ENCODE assay signal across 17 cellular contexts in the genomic region with DNA sequence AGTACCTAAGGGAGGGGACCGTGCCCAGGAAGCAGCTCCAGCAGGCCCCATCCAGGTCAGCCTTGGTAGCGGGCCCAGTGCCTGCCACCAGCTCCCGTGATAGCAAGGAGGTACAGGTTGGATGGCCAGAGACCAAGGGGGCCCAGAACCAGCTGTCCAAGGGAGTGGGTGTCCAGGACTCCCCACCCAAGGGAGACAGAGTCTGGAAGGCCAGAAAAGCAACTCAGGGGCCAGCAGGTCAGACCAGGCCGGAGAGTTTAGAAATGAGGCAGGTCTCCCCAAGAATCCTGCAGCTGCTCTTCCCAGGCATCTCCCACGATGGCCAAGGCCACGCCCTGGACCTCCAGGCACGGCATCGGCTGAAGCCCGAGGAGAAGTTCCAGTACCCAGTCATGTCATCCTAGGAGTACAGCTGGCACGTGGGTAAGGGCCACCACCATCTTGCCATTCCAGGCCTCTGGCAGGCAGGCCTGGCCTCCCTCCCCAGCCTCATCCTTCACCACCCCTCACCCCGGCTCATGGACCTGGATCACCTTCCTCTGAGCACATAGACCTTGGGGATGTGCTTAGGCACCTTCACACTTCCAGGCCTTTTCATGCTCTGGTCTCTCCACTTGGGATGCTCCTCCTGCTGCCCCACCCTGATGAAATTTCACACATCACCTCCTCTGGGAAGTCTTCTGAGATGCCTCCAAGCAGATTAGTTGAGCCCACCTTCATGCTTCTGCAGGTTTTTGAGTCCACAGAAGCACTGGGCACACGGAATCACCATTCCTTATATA. TPM values are rescaled to one million over a fixed set of nuclear protein-coding genes. Genes with fewer than 3 reads are reported as not detected.
DNase-seq lines count a peak whose midpoint lies in the region; ATAC-seq and TF ChIP-seq lines count a peak whose summit lies in the region.
"Had no signal": no experiment of that assay in that cellular context is flagged by ENCODE, and none has a peak within 500 bp of the region (broad histone marks: within the 10 kb centered on the region; RNA-seq: fewer than 3 reads in every experiment).

No MANE protein-coding gene starts in this region.

- no peak overlapping the region for H3K4me2 ChIP-seq in SK-N-SH
- peak overlapping the region; percentile 12; the same call in 1 of the 2 replicates for H3K4me2 ChIP-seq in PC-3 (ENCODE audit: low read length)
- H3K4me2 ChIP-seq: GM23338 had no signal

- H3K27ac ChIP-seq in SK-N-SH (ENCODE audit: low read depth in 2 of 2, low read length in 1 of 2) (no peak overlapping the region), PC-3 (ENCODE audit: low read length) (peak overlapping the region; percentile 45)
- H3K27ac ChIP-seq: 22Rv1; BLaER1 treated with 17β-estradiol and CSF1 and Interleukin-3, amounts not matched to agents 10 nM and 100 nM had no signal

- 84% methylated on average over 9 of the region's 12 CpGs for WGBS in SK-N-SH (ENCODE audit: low lambda C conversion rate)

- H3K4me1 ChIP-seq in SK-N-SH (ENCODE audit: control insufficient read depth in 1 of 2, insufficient read depth in 2 of 2, low read depth in 1 of 2, low read length in 1 of 2) (peaks cover 0 to 4% of the 10 kb centered on the region in 2 experiments; a peak in 1 of 4 replicates), PC-3 (ENCODE audit: insufficient read depth, low read length) (peaks cover 26% of the 10 kb centered on the region)

- H3F3A ChIP-seq in SK-N-SH (replicated peaks; ENCODE audit: insufficient read depth) (no peaks in the 10 kb centered on the region), PC-3 (ENCODE audit: low read length, unreplicated experiment) (peaks cover 4% of the 10 kb centered on the region)

- no peak for TF ChIP-seq CTCF in SK-N-SH (IDR thresholded peaks at IDR 0.05)
- no peak for TF ChIP-seq CTCF in PC-3 (conservative IDR thresholded peaks at IDR 0.05; ENCODE audit: low read depth, low read length)

- H2AFZ ChIP-seq in SK-N-SH (ENCODE audit: low read depth) (no peak overlapping the region), PC-3 (ENCODE audit: low read length) (no peak overlapping the region)
- H2AFZ ChIP-seq: GM23338 had no signal

- CTCF ChIA-PET in SK-N-SH (lab: Yijun Ruan, JAX): interaction anchor here (1.1 to 6.5 kb wide), 6 partner anchors 13 to 172 kb away, joined by 3 to 68 read pairs (median 54); partner anchors contain the start of genes FLNB, HTD2 and RPP14
- CTCF ChIA-PET in PC-3 (lab: Charles Lee): interaction anchor here (0.6 to 1.0 kb wide), 2 partner anchors 37 to 158 kb away, joined by 3 to 4 read pairs; no protein-coding TSS in a partner anchor

- H3K27me3 ChIP-seq in SK-N-SH (ENCODE audit: insufficient read depth): no peaks in the 10 kb centered on the region
- no peaks in the 10 kb centered on the region for H3K27me3 ChIP-seq in PC-3 (ENCODE audit: low read length)

- H3K36me3 ChIP-seq in SK-N-SH (replicated peaks in 1 of 2; ENCODE audit: control insufficient read depth in 1 of 2, insufficient read depth in 2 of 2, low read length in 1 of 2) (no peaks in the 10 kb centered on the region), PC-3 (ENCODE audit: low read depth, low read length) (no peaks in the 10 kb centered on the region)
- H3K36me3 ChIP-seq: BLaER1 treated with 17β-estradiol and CSF1 and Interleukin-3, amounts not matched to agents 10 nM and 100 nM had no signal

- H4K20me1 ChIP-seq in SK-N-SH (ENCODE audit: insufficient read depth) (no peaks in the 10 kb centered on the region), PC-3 (ENCODE audit: low read length) (no peaks in the 10 kb centered on the region)
- H4K20me1 ChIP-seq: BLaER1 treated with 17β-estradiol and CSF1 and Interleukin-3, amounts not matched to agents 10 nM and 100 nM had no signal

- H3K79me2 ChIP-seq in SK-N-SH (ENCODE audit: insufficient read depth): no peaks in the 10 kb centered on the region
- H3K79me2 ChIP-seq in PC-3 (ENCODE audit: low read length): no peaks in the 10 kb centered on the region

- H3K9me2 ChIP-seq in SK-N-SH (no peaks in the 10 kb centered on the region), PC-3 (replicated peaks; ENCODE audit: low read length) (no peaks in the 10 kb centered on the region)

- DNase-seq in SK-N-SH (no peak), PC-3 (no peak), left lobe of liver (ENCODE audit: low spot score) (peak; percentile 40), posterior vena cava (ENCODE audit: low spot score) (peak; percentile 73), nucleus accumbens (lab: John Stamatoyannopoulos, UW) (no peak)
- DNase-seq: AML-193; Calu3; CD4-positive, CD25-positive, alpha-beta regulatory T cell; DMS 273 treated with DMSO at 0.1 percent for 48 hours; H7 had no signal

- ATAC-seq in SK-N-SH treated with all-trans-retinoic acid at 6 μM for 48 hours (no peak), PC-3 (no peak), left lobe of liver (no peak), GM18517 (IDR thresholded peaks at IDR 0.05; ENCODE audit: unreplicated experiment) (no peak), GM21717 (IDR thresholded peaks at IDR 0.05; ENCODE audit: unreplicated experiment) (no peak)
- ATAC-seq: GM23338 had no signal

- H3K9me3 ChIP-seq in SK-N-SH: no peaks in the 10 kb centered on the region
- H3K9me3 ChIP-seq in PC-3 (ENCODE audit: low read length): no peaks in the 10 kb centered on the region
- H3K9me3 ChIP-seq: BLaER1 treated with 17β-estradiol and CSF1 and Interleukin-3, amounts not matched to agents 10 nM and 100 nM had no signal

- BruUV-seq in PC-3 (replicated peaks; lab: Mats Ljungman, UMichigan): no TSS peak

- intact Hi-C loops in PC-3 (cut with micrococcal nuclease) (loop anchor here (10.0 kb wide), 1 partner anchor 235 kb away; no protein-coding TSS in a partner anchor), posterior vena cava (cut with DNase I) (loop anchor here in 1 of 2 donors (5.0 kb wide), 1 partner anchor 117 kb away; no protein-coding TSS in a partner anchor)

- TF ChIP-seq RAD21 in SK-N-SH (IDR thresholded peaks at IDR 0.05; ENCODE audit: low read length): no peak

- no peak for TF ChIP-seq EP300 in SK-N-SH (IDR thresholded peaks at IDR 0.05; ENCODE audit: borderline replicate concordance in 1 of 2, low read depth in 1 of 2, low read length in 1 of 2)

- POLR2A ChIA-PET in SK-N-SH (lab: Yijun Ruan, JAX): no interaction called here
- POLR2A ChIA-PET in PC-3 (lab: Charles Lee; ENCODE audit: unreplicated experiment): no interaction called here

- no peak overlapping the region for H3K4me3 ChIP-seq in SK-N-SH (ENCODE audit: low read depth in 2 of 2, low read length in 1 of 2)
- H3K4me3 ChIP-seq in PC-3 (ENCODE audit: low read length): no peak overlapping the region
- H3K4me3 ChIP-seq: BLaER1 treated with 17β-estradiol and CSF1 and Interleukin-3, amounts not matched to agents 10 nM and 100 nM; GM23338 had no signal

- H3K9ac ChIP-seq in SK-N-SH (no peak overlapping the region), PC-3 (ENCODE audit: low read length) (no peak overlapping the region)
- H3K9ac ChIP-seq: BLaER1 treated with 17β-estradiol and CSF1 and Interleukin-3, amounts not matched to agents 10 nM and 100 nM had no signal

TF ChIP-seq in SK-N-SH treated with all-trans-retinoic acid at 6 μM for 48 hours, 23 proteins besides CTCF, POLR2A, EP300 and RAD21 (continues in another document):
- TF ChIP-seq, protein P1, sequence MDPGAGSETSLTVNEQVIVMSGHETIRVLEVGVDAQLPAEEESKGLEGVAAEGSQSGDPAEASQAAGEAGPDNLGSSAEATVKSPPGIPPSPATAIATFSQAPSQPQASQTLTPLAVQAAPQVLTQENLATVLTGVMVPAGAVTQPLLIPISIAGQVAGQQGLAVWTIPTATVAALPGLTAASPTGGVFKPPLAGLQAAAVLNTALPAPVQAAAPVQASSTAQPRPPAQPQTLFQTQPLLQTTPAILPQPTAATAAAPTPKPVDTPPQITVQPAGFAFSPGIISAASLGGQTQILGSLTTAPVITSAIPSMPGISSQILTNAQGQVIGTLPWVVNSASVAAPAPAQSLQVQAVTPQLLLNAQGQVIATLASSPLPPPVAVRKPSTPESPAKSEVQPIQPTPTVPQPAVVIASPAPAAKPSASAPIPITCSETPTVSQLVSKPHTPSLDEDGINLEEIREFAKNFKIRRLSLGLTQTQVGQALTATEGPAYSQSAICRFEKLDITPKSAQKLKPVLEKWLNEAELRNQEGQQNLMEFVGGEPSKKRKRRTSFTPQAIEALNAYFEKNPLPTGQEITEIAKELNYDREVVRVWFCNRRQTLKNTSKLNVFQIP (CRISPR knock-in tag; IDR thresholded peaks at IDR 0.05; ENCODE audit: borderline replicate concordance, low read depth): no peak

TF ChIP-seq in SK-N-SH, 30 proteins besides CTCF, POLR2A, EP300 and RAD21 (continues in another document):
- TF ChIP-seq, protein P2, sequence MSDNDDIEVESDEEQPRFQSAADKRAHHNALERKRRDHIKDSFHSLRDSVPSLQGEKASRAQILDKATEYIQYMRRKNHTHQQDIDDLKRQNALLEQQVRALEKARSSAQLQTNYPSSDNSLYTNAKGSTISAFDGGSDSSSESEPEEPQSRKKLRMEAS (IDR thresholded peaks at IDR 0.05; ENCODE audit: low read depth): no peak
- no peak for TF ChIP-seq USF2 (IDR thresholded peaks at IDR 0.05; ENCODE audit: borderline replicate concordance, low read depth, low read length)
- no peak for TF ChIP-seq RXRA (IDR thresholded peaks at IDR 0.05; ENCODE audit: borderline replicate concordance, low read depth)
- TF ChIP-seq MEF2A (IDR thresholded peaks at IDR 0.05; ENCODE audit: borderline replicate concordance, low read depth): no peak
- TF ChIP-seq NRF1 (IDR thresholded peaks at IDR 0.05; ENCODE audit: low read depth, low read length): no peak
- TF ChIP-seq EZH2phosphoT487 (IDR thresholded peaks at IDR 0.05; ENCODE audit: borderline replicate concordance, low read depth): no peak
- TF ChIP-seq POLR2AphosphoS5 (IDR thresholded peaks at IDR 0.05; ENCODE audit: low read depth, low read length): no peak
- TF ChIP-seq GABPA (IDR thresholded peaks at IDR 0.05; ENCODE audit: low read depth): no peak

RNA-seq across cellular contexts. Expression of gene DNASE1L3, which starts 30.5 kb away (rescaled TPM):
- polyA plus RNA-seq in SK-N-SH (2012; rRNA removed): not detected in 2 replicates
- not detected in 2 replicates for polyA plus RNA-seq in SK-N-SH (2012; cell fraction: cytosol; rRNA removed)
- polyA plus RNA-seq in SK-N-SH (2012; cell fraction: nucleus; rRNA removed): not detected in 2 replicates
- total RNA-seq in PC-3 (2014; rRNA removed): 0.36 and 0.63 TPM in 2 replicates
- 33.0 TPM for total RNA-seq in left lobe of liver
- 1 to 10 TPM; 7.5 to 9.3 TPM for total RNA-seq in posterior vena cava
- total RNA-seq: Calu3; CD4-positive, CD25-positive, alpha-beta regulatory T cell; Daoy; GM23338; H7 had no signal
- polyA plus RNA-seq: GM23338 had no signal

RNA-seq across cellular contexts. Expression of gene ABHD6, which starts 57.3 kb away (rescaled TPM):
- 10.7 and 14.8 TPM in 2 replicates for polyA plus RNA-seq in SK-N-SH (2012; rRNA removed)
- 10.0 and 11.4 TPM in 2 replicates for polyA plus RNA-seq in SK-N-SH (2012; cell fraction: cytosol; rRNA removed)
- 9.6 and 11.9 TPM in 2 replicates for polyA plus RNA-seq in SK-N-SH (2012; cell fraction: nucleus; rRNA removed)
- 11.6 and 13.4 TPM in 2 replicates for total RNA-seq in PC-3 (2014; rRNA removed)
- total RNA-seq in left lobe of liver: 56.2 TPM
- total RNA-seq in posterior vena cava: 1 to 10 TPM; 6.6 to 7.6 TPM

Comparison
In these comparisons a context has a peak if more than half of its experiments do, and no peak if none do; other contexts are left out.
1. DNase-seq: peak in left lobe of liver (single experiment) and posterior vena cava (single experiment); none in SK-N-SH (single experiment), PC-3 (single experiment) and nucleus accumbens (0 of 56).